In genomic region chr20:50279988-50280850, GRCh38 we compare ENCODE assay signal across 31 cellular contexts.
DNase-seq lines count a peak whose midpoint lies in the region; ATAC-seq and TF ChIP-seq lines count a peak whose summit lies in the region.
"Had no signal": no experiment of that assay in that cellular context is flagged by ENCODE, and none has a peak within 500 bp of the region (broad histone marks: within the 10 kb centered on the region; RNA-seq: fewer than 3 reads in every experiment).

No MANE protein-coding gene starts in this region.

- no peaks in the 10 kb centered on the region for H4K20me1 ChIP-seq in osteoblast (ENCODE audit: insufficient read depth, low read length)

- peaks cover 1% of the 10 kb centered on the region for H3K27me3 Mint-ChIP-seq in dendritic cell treated with granulocyte-macrophage colony-stimulating factor and Interleukin-4, amounts not matched to agents 40 ng/mL and 50 ng/mL, for 4 days

- H3K27ac ChIP-seq in heart left ventricle (peak overlapping the region in 3 of 12 donors; percentile 42 to 84 (median 81)), osteoblast (ENCODE audit: low read depth, low read length) (no peak overlapping the region), vagina (peak overlapping the region; percentile 95)
- H3K27ac ChIP-seq: brain microvascular endothelial cell, hepatocyte, PC-9, WERI-Rb-1 had no signal

- H3K9me3 ChIP-seq in heart left ventricle (no peaks in the 10 kb centered on the region), osteoblast (ENCODE audit: low read depth, low read length) (no peaks in the 10 kb centered on the region), vagina (no peaks in the 10 kb centered on the region)

- H2AFZ ChIP-seq in osteoblast (ENCODE audit: low read length): no peak overlapping the region
- H2AFZ ChIP-seq: hepatocyte, PC-9 had no signal

- no peaks in the 10 kb centered on the region for H3K9me3 Mint-ChIP-seq in dendritic cell treated with granulocyte-macrophage colony-stimulating factor and Interleukin-4, amounts not matched to agents 40 ng/mL and 50 ng/mL, for 4 days
- H3K9me3 Mint-ChIP-seq: activated T-cell treated with anti-CD3 and anti-CD28 coated beads, Interleukin-2, amount 50 U/mL, for 4 hours; CD4-positive, alpha-beta memory T cell; HFFc6 had no signal

- H3K4me1 ChIP-seq in heart left ventricle: peaks cover 0 to 94% (median 25%) of the 10 kb centered on the region in 12 donors
- peaks cover 19% of the 10 kb centered on the region for H3K4me1 ChIP-seq in osteoblast (ENCODE audit: insufficient read depth, low read length)
- peaks cover 67% of the 10 kb centered on the region for H3K4me1 ChIP-seq in vagina

- H3K36me3 ChIP-seq in heart left ventricle (no peaks in the 10 kb centered on the region), osteoblast (ENCODE audit: insufficient read depth, low read length) (no peaks in the 10 kb centered on the region), vagina (no peaks in the 10 kb centered on the region)
- H3K36me3 ChIP-seq: brain microvascular endothelial cell, WERI-Rb-1 had no signal

- peaks cover 91% of the 10 kb centered on the region for H3K4me1 Mint-ChIP-seq in dendritic cell treated with granulocyte-macrophage colony-stimulating factor and Interleukin-4, amounts not matched to agents 40 ng/mL and 50 ng/mL, for 4 days (ENCODE audit: low read depth)

- WGBS in heart left ventricle, 4 donors: 71 to 83% (median 80%) methylated on average over 8 of the region's 8 CpGs

- H3K27me3 ChIP-seq in heart left ventricle: no peaks in the 10 kb centered on the region
- no peaks in the 10 kb centered on the region for H3K27me3 ChIP-seq in osteoblast (ENCODE audit: insufficient read depth, low read length)
- H3K27me3 ChIP-seq in vagina: no peaks in the 10 kb centered on the region
- H3K27me3 ChIP-seq: brain microvascular endothelial cell, hepatocyte had no signal

- H3K36me3 Mint-ChIP-seq in dendritic cell treated with granulocyte-macrophage colony-stimulating factor and Interleukin-4, amounts not matched to agents 40 ng/mL and 50 ng/mL, for 4 days (ENCODE audit: low read depth): peaks cover 19% of the 10 kb centered on the region
- H3K36me3 Mint-ChIP-seq: CD4-positive, alpha-beta memory T cell had no signal

- TF ChIP-seq POLR2A in heart left ventricle (IDR thresholded peaks at IDR 0.05) (no peak), vagina (IDR thresholded peaks at IDR 0.05) (no peak)

- intact Hi-C loops in Right ventricle myocardium superior (cut with DNase I): no loop called here
- intact Hi-C loops in heart left ventricle (cut with DNase I): loop anchor here in 7 of 10 donors (2.0 to 10.0 kb wide), 8 partner anchors 85 to 185 kb away; partner anchors contain the start of gene CEBPB (in 7 of the 7)
- intact Hi-C loops in dendritic cell treated with granulocyte-macrophage colony-stimulating factor and Interleukin-4, amounts not matched to agents 40 ng/mL and 50 ng/mL, for 4 days (cut with micrococcal nuclease): loop anchor here (10.0 kb wide), 1 partner anchor 65 kb away; no protein-coding TSS in a partner anchor
- intact Hi-C loops in vagina (cut with DNase I): loop anchor here (5.0 kb wide), 1 partner anchor 93 kb away; no protein-coding TSS in a partner anchor

- TF ChIP-seq CTCF in heart left ventricle (IDR thresholded peaks at IDR 0.05): no peak
- no peak for TF ChIP-seq CTCF in osteoblast (IDR thresholded peaks at IDR 0.05; ENCODE audit: extremely low read depth, low read depth, low read length)
- no peak for TF ChIP-seq CTCF in vagina (IDR thresholded peaks at IDR 0.05)

- DNase-seq in Right ventricle myocardium superior (peak; percentile 32), heart left ventricle (no peak), osteoblast (ENCODE audit: insufficient read length, low spot score, missing footprints) (peak; percentile 45), vagina (ENCODE audit: extremely low spot score in 2 of 2) (no peak), ureter (ENCODE audit: low spot score) (no peak), NCI-H2107 (lab: John Stamatoyannopoulos, UW) (no peak), DMS153 (lab: John Stamatoyannopoulos, UW) (no peak)
- DNase-seq: activated CD4-positive, alpha-beta T cell treated with anti-CD3 and anti-CD28 coated beads, Interleukin-2, amount 50 U/mL, for 1 hour; activated T-cell treated with anti-CD3 and anti-CD28 coated beads, Interleukin-2, amount 50 U/mL, for 4 hours; AML-193; brain microvascular endothelial cell; CD4-positive, alpha-beta memory T cell; EL; foreskin melanocyte; HFFc6; left colon; mesendoderm; NCI-H1092 treated with DMSO at 0.1 percent for 48 hours; NCI-H187 treated with DMSO at 0.1 percent for 48 hours; NCI-H526 treated with DMSO at 0.1 percent for 48 hours; occipital lobe; PC-9; retina; SHP77 treated with DMSO at 0.1 percent for 48 hours; stimulated activated CD4-positive, alpha-beta T cell treated with anti-CD3 and anti-CD28 coated beads, Interleukin-2, amount 100 ng/mL, for 48 hours; T-helper 9 cell; WERI-Rb-1 had no signal

- no peaks in the 10 kb centered on the region for H3K79me2 ChIP-seq in osteoblast (ENCODE audit: insufficient read depth, low read length)
- H3K79me2 ChIP-seq: hepatocyte had no signal

- no peak for ATAC-seq in Right ventricle myocardium superior (ENCODE audit: poor library complexity)
- no peak for ATAC-seq in heart left ventricle
- ATAC-seq: activated T-cell treated with anti-CD3 and anti-CD28 coated beads, Interleukin-2, amount 50 U/mL, for 4 hours; esophagus mucosa; GM12878; left colon had no signal

- no peak overlapping the region for H3K4me2 ChIP-seq in osteoblast (ENCODE audit: insufficient read depth, low read length)
- H3K4me2 ChIP-seq: hepatocyte, PC-9 had no signal

- peak overlapping the region; percentile 62 for H3K27ac Mint-ChIP-seq in dendritic cell treated with granulocyte-macrophage colony-stimulating factor and Interleukin-4, amounts not matched to agents 40 ng/mL and 50 ng/mL, for 4 days
- H3K27ac Mint-ChIP-seq: CD4-positive, alpha-beta memory T cell had no signal

- H3K4me3 ChIP-seq in heart left ventricle (no peak overlapping the region), osteoblast (ENCODE audit: insufficient read depth, low read length) (no peak overlapping the region), vagina (no peak overlapping the region)
- H3K4me3 ChIP-seq: GM12878, hepatocyte, PC-9 had no signal

- no peak overlapping the region for H3K4me3 Mint-ChIP-seq in dendritic cell treated with granulocyte-macrophage colony-stimulating factor and Interleukin-4, amounts not matched to agents 40 ng/mL and 50 ng/mL, for 4 days
- H3K4me3 Mint-ChIP-seq: activated T-cell treated with anti-CD3 and anti-CD28 coated beads, Interleukin-2, amount 50 U/mL, for 4 hours; CD4-positive, alpha-beta memory T cell; HFFc6 had no signal

Comparison
In these comparisons a context has a peak if more than half of its experiments do, and no peak if none do; other contexts are left out.
1. DNase-seq: peak in Right ventricle myocardium superior (single experiment) and osteoblast (single experiment); none in heart left ventricle (0 of 5), vagina (0 of 2), ureter (single experiment), NCI-H2107 (single experiment) and DMS153 (single experiment).